2 cellular contexts compared by ENCODE assay signal in the genomic region with DNA sequence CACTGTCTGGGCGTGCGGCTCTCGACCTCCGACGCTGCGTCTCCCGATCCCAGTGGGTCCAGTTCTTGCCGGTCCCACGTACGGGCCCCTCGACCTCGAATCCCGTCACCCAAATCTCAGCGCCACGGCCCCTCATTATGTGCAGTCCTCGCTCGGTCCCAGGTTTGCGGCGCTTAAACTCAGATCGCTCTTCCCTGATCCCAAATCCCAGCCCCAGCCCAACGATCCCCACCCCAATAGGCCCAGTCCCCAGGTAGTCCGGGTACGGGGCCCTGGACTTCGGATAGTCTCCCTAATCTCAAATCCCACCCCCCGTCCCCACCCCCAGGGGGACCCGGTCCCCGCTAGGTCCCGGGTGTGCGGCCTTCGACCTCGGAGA.
TF ChIP-seq lines count a peak whose summit lies in the region.

No MANE protein-coding gene starts in this region.

TF ChIP-seq in SK-N-SH, 30 proteins besides CTCF, POLR2A, EP300 and RAD21 (continued from another document):
- TF ChIP-seq PBX3 (IDR thresholded peaks at IDR 0.05), result no peak
- TF ChIP-seq ELF1 (IDR thresholded peaks at IDR 0.05), result no peak
- TF ChIP-seq CHD2 (IDR thresholded peaks at IDR 0.05; ENCODE audit: low read length, partially characterized antibody), result no peak
- TF ChIP-seq, protein P1, sequence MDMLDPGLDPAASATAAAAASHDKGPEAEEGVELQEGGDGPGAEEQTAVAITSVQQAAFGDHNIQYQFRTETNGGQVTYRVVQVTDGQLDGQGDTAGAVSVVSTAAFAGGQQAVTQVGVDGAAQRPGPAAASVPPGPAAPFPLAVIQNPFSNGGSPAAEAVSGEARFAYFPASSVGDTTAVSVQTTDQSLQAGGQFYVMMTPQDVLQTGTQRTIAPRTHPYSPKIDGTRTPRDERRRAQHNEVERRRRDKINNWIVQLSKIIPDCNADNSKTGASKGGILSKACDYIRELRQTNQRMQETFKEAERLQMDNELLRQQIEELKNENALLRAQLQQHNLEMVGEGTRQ (IDR thresholded peaks at IDR 0.05; ENCODE audit: borderline replicate concordance, low read depth, low read length), result no peak
- no peak for TF ChIP-seq RFX5 (IDR thresholded peaks at IDR 0.05; ENCODE audit: low read length)
- TF ChIP-seq TEAD4 (IDR thresholded peaks at IDR 0.05; ENCODE audit: borderline replicate concordance, insufficient read depth), result no peak
- TF ChIP-seq YY1 (IDR thresholded peaks at IDR 0.05; ENCODE audit: low read depth), result no peak
- TF ChIP-seq FOSL2 (IDR thresholded peaks at IDR 0.05; ENCODE audit: borderline replicate concordance, low read depth), result no peak
- no peak for TF ChIP-seq JUND (IDR thresholded peaks at IDR 0.05)
- TF ChIP-seq TCF12 (IDR thresholded peaks at IDR 0.05), result no peak
- TF ChIP-seq MEF2A (IDR thresholded peaks at IDR 0.05; ENCODE audit: borderline replicate concordance, low read depth), result no peak
- TF ChIP-seq FOXJ3 (CRISPR knock-in tag; IDR thresholded peaks at IDR 0.05), result no peak
- no peak for TF ChIP-seq NRF1 (IDR thresholded peaks at IDR 0.05; ENCODE audit: low read depth, low read length)
- TF ChIP-seq TAF1 (IDR thresholded peaks at IDR 0.05; ENCODE audit: borderline replicate concordance, low read depth, low read length), result no peak
TF ChIP-seq in SK-N-SH: peak in this region for 0.

TF ChIP-seq in SK-N-SH treated with all-trans-retinoic acid at 6 μM for 48 hours, 23 proteins besides CTCF, POLR2A, EP300 and RAD21 (continued from another document):
- TF ChIP-seq, protein P2, sequence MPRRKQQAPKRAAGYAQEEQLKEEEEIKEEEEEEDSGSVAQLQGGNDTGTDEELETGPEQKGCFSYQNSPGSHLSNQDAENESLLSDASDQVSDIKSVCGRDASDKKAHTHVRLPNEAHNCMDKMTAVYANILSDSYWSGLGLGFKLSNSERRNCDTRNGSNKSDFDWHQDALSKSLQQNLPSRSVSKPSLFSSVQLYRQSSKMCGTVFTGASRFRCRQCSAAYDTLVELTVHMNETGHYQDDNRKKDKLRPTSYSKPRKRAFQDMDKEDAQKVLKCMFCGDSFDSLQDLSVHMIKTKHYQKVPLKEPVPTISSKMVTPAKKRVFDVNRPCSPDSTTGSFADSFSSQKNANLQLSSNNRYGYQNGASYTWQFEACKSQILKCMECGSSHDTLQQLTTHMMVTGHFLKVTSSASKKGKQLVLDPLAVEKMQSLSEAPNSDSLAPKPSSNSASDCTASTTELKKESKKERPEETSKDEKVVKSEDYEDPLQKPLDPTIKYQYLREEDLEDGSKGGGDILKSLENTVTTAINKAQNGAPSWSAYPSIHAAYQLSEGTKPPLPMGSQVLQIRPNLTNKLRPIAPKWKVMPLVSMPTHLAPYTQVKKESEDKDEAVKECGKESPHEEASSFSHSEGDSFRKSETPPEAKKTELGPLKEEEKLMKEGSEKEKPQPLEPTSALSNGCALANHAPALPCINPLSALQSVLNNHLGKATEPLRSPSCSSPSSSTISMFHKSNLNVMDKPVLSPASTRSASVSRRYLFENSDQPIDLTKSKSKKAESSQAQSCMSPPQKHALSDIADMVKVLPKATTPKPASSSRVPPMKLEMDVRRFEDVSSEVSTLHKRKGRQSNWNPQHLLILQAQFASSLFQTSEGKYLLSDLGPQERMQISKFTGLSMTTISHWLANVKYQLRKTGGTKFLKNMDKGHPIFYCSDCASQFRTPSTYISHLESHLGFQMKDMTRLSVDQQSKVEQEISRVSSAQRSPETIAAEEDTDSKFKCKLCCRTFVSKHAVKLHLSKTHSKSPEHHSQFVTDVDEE (CRISPR knock-in tag; IDR thresholded peaks at IDR 0.05), result no peak
- TF ChIP-seq ZC3H10 (CRISPR knock-in tag; IDR thresholded peaks at IDR 0.05), result no peak
